Comparison of ENCODE assay signal across 8 cellular contexts in genomic region chr17:79837888-79838540, GRCh38. TPM values are rescaled to one million over a fixed set of nuclear protein-coding genes. Genes with fewer than 3 reads are reported as not detected.
DNase-seq lines count a peak whose midpoint lies in the region; ATAC-seq and TF ChIP-seq lines count a peak whose summit lies in the region.

No MANE protein-coding gene starts in this region.

- H2AFZ ChIP-seq in smooth muscle cell (ENCODE audit: low read depth) = no peak overlapping the region

- peaks cover 50% of the 10 kb centered on the region for H3K4me1 Mint-ChIP-seq in activated CD4-positive, alpha-beta T cell treated with anti-CD3 and anti-CD28 coated beads for 36 hours
- H3K4me1 Mint-ChIP-seq in activated T-cell treated with anti-CD3 and anti-CD28 coated beads, Interleukin-2, amount 50 U/mL, for 24 hours (ENCODE audit: low read depth) = peaks cover 48% of the 10 kb centered on the region

- H3K4me2 ChIP-seq in smooth muscle cell = peak overlapping the region; percentile 97

- peaks cover 16% of the 10 kb centered on the region for H3F3A ChIP-seq in smooth muscle cell (ENCODE audit: low read depth)

- H3K27ac Mint-ChIP-seq in activated CD4-positive, alpha-beta T cell treated with anti-CD3 and anti-CD28 coated beads for 36 hours = peak overlapping the region; percentile 82
- peak overlapping the region; percentile 86 for H3K27ac Mint-ChIP-seq in activated T-cell treated with anti-CD3 and anti-CD28 coated beads, Interleukin-2, amount 50 U/mL, for 24 hours

- H3K4me1 ChIP-seq in right cardiac atrium (ENCODE audit: control insufficient read depth, insufficient read depth, low read length) = peaks cover 10% of the 10 kb centered on the region
- peaks cover 48% of the 10 kb centered on the region for H3K4me1 ChIP-seq in smooth muscle cell (ENCODE audit: low read depth)

- CTCF ChIA-PET in activated CD4-positive, alpha-beta T cell treated with anti-CD3 and anti-CD28 coated beads for 36 hours (lab: Charles Lee) = interaction anchor here (0.6 to 1.3 kb wide), 3 partner anchors 28 to 171 kb away, joined by 3 to 4 read pairs (median 3); no protein-coding TSS in a partner anchor

- peak; percentile 53 for DNase-seq in activated CD4-positive, alpha-beta T cell treated with anti-CD3 and anti-CD28 coated beads for 36 hours
- no peak for DNase-seq in activated CD4-positive, alpha-beta T cell treated with anti-CD3 and anti-CD28 coated beads for 1 hour
- peak; percentile 45 for DNase-seq in activated T-cell treated with anti-CD3 and anti-CD28 coated beads, Interleukin-2, amount 50 U/mL, for 24 hours
- peak; percentile 22 to 76 (median 70) for DNase-seq in right cardiac atrium
- DNase-seq in smooth muscle cell (lab: John Stamatoyannopoulos, UW; ENCODE audit: unreplicated experiment) = no peak
- no peak for DNase-seq in 8988T
- DNase-seq in dedifferentiated amniotic fluid mesenchymal stem cell (ENCODE audit: extremely low spot score) = no peak

- no peaks in the 10 kb centered on the region for H3K27me3 ChIP-seq in right cardiac atrium (ENCODE audit: control insufficient read depth, insufficient read depth)
- H3K27me3 ChIP-seq in smooth muscle cell (ENCODE audit: low read depth) = peaks cover 36% of the 10 kb centered on the region

- no peaks in the 10 kb centered on the region for H3K9me3 Mint-ChIP-seq in activated CD4-positive, alpha-beta T cell treated with anti-CD3 and anti-CD28 coated beads for 36 hours (ENCODE audit: low read depth)
- no peaks in the 10 kb centered on the region for H3K9me3 Mint-ChIP-seq in activated T-cell treated with anti-CD3 and anti-CD28 coated beads, Interleukin-2, amount 50 U/mL, for 24 hours

- POLR2A ChIA-PET in activated CD4-positive, alpha-beta T cell treated with anti-CD3 and anti-CD28 coated beads for 36 hours (lab: Charles Lee) = interaction anchor here (0.9 to 2.2 kb wide), 4 partner anchors 34 to 92 kb away, joined by 3 to 8 read pairs (median 4); partner anchors contain the start of gene CBX8

- no peak for ATAC-seq in activated CD4-positive, alpha-beta T cell treated with anti-CD3 and anti-CD28 coated beads for 36 hours
- ATAC-seq in right cardiac atrium = no peak
- ATAC-seq in GM19463 (IDR thresholded peaks at IDR 0.05; ENCODE audit: unreplicated experiment) = no peak

- no peaks in the 10 kb centered on the region for H3K36me3 ChIP-seq in smooth muscle cell (ENCODE audit: low read depth)

- intact Hi-C loops in activated CD4-positive, alpha-beta T cell treated with anti-CD3 and anti-CD28 coated beads for 36 hours (cut with DNase I, micrococcal nuclease) = loop anchor here (1.0 to 10.0 kb wide), 5 partner anchors 41 to 424 kb away; partner anchors contain the start of genes CBX2 (in 1 of the 2), CBX8 (in 1 of the 2) and RNF213 (in 1 of the 2)
- intact Hi-C loops in right cardiac atrium (cut with DNase I) = loop anchor here in 1 of 4 donors (2.0 kb wide), 1 partner anchor 39 kb away; no protein-coding TSS in a partner anchor

- H3K79me2 ChIP-seq in smooth muscle cell (ENCODE audit: low read depth) = peaks cover 26% of the 10 kb centered on the region

- peak overlapping the region; percentile 92 for H3K4me3 Mint-ChIP-seq in activated CD4-positive, alpha-beta T cell treated with anti-CD3 and anti-CD28 coated beads for 36 hours
- H3K4me3 Mint-ChIP-seq in activated T-cell treated with anti-CD3 and anti-CD28 coated beads, Interleukin-2, amount 50 U/mL, for 24 hours = peak overlapping the region; percentile 88

- no peak for TF ChIP-seq CTCF in smooth muscle cell (IDR thresholded peaks at IDR 0.05; ENCODE audit: borderline replicate concordance, insufficient read depth, poor library complexity, severe bottlenecking)

- peaks cover 56% of the 10 kb centered on the region for H4K20me1 ChIP-seq in smooth muscle cell (ENCODE audit: low read depth)

- H3K36me3 Mint-ChIP-seq in activated CD4-positive, alpha-beta T cell treated with anti-CD3 and anti-CD28 coated beads for 36 hours (ENCODE audit: low read depth) = peaks cover 13% of the 10 kb centered on the region
- H3K36me3 Mint-ChIP-seq in activated T-cell treated with anti-CD3 and anti-CD28 coated beads, Interleukin-2, amount 50 U/mL, for 24 hours (ENCODE audit: low read depth) = peaks cover 20% of the 10 kb centered on the region

- peak overlapping the region; percentile 24 for H3K9ac ChIP-seq in smooth muscle cell (ENCODE audit: low read depth)

- H3K4me3 ChIP-seq in right cardiac atrium (ENCODE audit: low read length) (peak overlapping the region; percentile 90), smooth muscle cell (peak overlapping the region; percentile 66)

- H3K27me3 Mint-ChIP-seq in activated CD4-positive, alpha-beta T cell treated with anti-CD3 and anti-CD28 coated beads for 36 hours = peaks cover 25% of the 10 kb centered on the region
- H3K27me3 Mint-ChIP-seq in activated T-cell treated with anti-CD3 and anti-CD28 coated beads, Interleukin-2, amount 50 U/mL, for 24 hours = peaks cover 30% of the 10 kb centered on the region

- WGBS in right cardiac atrium = 2% methylated on average over 30 of the region's 30 CpGs
- 2% methylated on average over 30 of the region's 30 CpGs for WGBS in smooth muscle cell (ENCODE audit: low lambda C conversion rate)

- H3K9me3 ChIP-seq in right cardiac atrium (ENCODE audit: control insufficient read depth, low read length) (no peaks in the 10 kb centered on the region), smooth muscle cell (replicated peaks; ENCODE audit: low read depth) (no peaks in the 10 kb centered on the region)

- H3K27ac ChIP-seq in right cardiac atrium (ENCODE audit: low read length) = peak overlapping the region; percentile 88
- peak overlapping the region; percentile 56 for H3K27ac ChIP-seq in smooth muscle cell (ENCODE audit: low read depth)

RNA-seq across cellular contexts. Expression of gene CBX4, which starts 1.2 kb away (rescaled TPM):
- 10 to 100 TPM; 14.9 to 18.5 TPM for total RNA-seq in activated CD4-positive, alpha-beta T cell treated with anti-CD3 and anti-CD28 coated beads for 36 hours
- total RNA-seq in right cardiac atrium (10 to 100 TPM; 26.9 to 32.6 (median 30.3) TPM), smooth muscle cell (17.3 and 17.4 TPM in 2 replicates)
- polyA plus RNA-seq in right cardiac atrium (19.8 TPM), smooth muscle cell (44.6 and 47.2 TPM in 2 replicates)

RNA-seq across cellular contexts. Expression of gene CBX8, which starts 41.1 kb away (rescaled TPM):
- total RNA-seq in activated CD4-positive, alpha-beta T cell treated with anti-CD3 and anti-CD28 coated beads for 36 hours = 1 to 10 TPM; 4.7 to 6.0 TPM
- total RNA-seq in right cardiac atrium (1 to 10 TPM; 2.4 to 7.3 (median 5.5) TPM), smooth muscle cell (1.9 and 2.6 TPM in 2 replicates)
- polyA plus RNA-seq in right cardiac atrium (3.8 TPM), smooth muscle cell (4.3 and 9.0 TPM in 2 replicates)

Comparison
In these comparisons a context has a peak if more than half of its experiments do, and no peak if none do; other contexts are left out.
1. DNase-seq: peak in activated CD4-positive, alpha-beta T cell treated with anti-CD3 and anti-CD28 coated beads for 36 hours (single experiment), activated T-cell treated with anti-CD3 and anti-CD28 coated beads, Interleukin-2, amount 50 U/mL, for 24 hours (single experiment) and right cardiac atrium (3 of 3); none in activated CD4-positive, alpha-beta T cell treated with anti-CD3 and anti-CD28 coated beads for 1 hour (single experiment), smooth muscle cell (single experiment), 8988T (single experiment) and dedifferentiated amniotic fluid mesenchymal stem cell (single experiment).